28 cellular contexts compared by ENCODE assay signal in genomic region chr6:36798852-36799251, GRCh38. TPM values are rescaled to one million over a fixed set of nuclear protein-coding genes. Genes with fewer than 3 reads are reported as not detected.
"Had no signal": no experiment of that assay in that cellular context is flagged by ENCODE, and none has a peak within 500 bp of the region (broad histone marks: within the 10 kb centered on the region; RNA-seq: fewer than 3 reads in every experiment).

No MANE protein-coding gene starts in this region.

- H3K27ac Mint-ChIP-seq: effector memory CD8-positive, alpha-beta T cell; endodermal cell; immature natural killer cell; mesothelial cell of epicardium had no signal

- H3K27ac ChIP-seq: colonic mucosa, dorsolateral prefrontal cortex, epithelial cell of prostate, esophagus squamous epithelium, gastroesophageal sphincter, heart left ventricle, hepatocyte, left lung, lower lobe of right lung had no signal

- H3K9me3 ChIP-seq: colonic mucosa, esophagus squamous epithelium, gastroesophageal sphincter, heart left ventricle, left lung, lower lobe of right lung, mucosa of descending colon had no signal

- H3K4me3 Mint-ChIP-seq: effector memory CD8-positive, alpha-beta T cell; endodermal cell; immature natural killer cell; mesothelial cell of epicardium had no signal

- H3K36me3 ChIP-seq: colonic mucosa, esophagus squamous epithelium, gastroesophageal sphincter, left lung, lower lobe of right lung had no signal

- FAIRE-seq: endometrium had no signal

- H3K4me1 ChIP-seq: colonic mucosa, esophagus squamous epithelium, gastroesophageal sphincter, left lung, lower lobe of right lung had no signal

- H3K4me3 ChIP-seq: colonic mucosa, dorsolateral prefrontal cortex, esophagus squamous epithelium, gastroesophageal sphincter, heart left ventricle, hepatocyte, left lung, lower lobe of right lung, mucosa of descending colon had no signal

- H3K4me1 Mint-ChIP-seq: immature natural killer cell had no signal

- H3K36me3 Mint-ChIP-seq: immature natural killer cell, mesothelial cell of epicardium, naive B cell had no signal

- ATAC-seq: effector memory CD8-positive, alpha-beta T cell; esophagus mucosa; gastroesophageal sphincter; heart left ventricle; left cardiac atrium; left lung; left ventricle myocardium superior; lower lobe of right lung; mucosa of descending colon had no signal

- H3K27me3 ChIP-seq: colonic mucosa, dorsolateral prefrontal cortex, heart left ventricle, hepatocyte, left lung had no signal

- DNase-seq: colonic mucosa; dermis blood vessel endothelial cell; dorsolateral prefrontal cortex; effector CD4-positive, alpha-beta T cell; effector memory CD8-positive, alpha-beta T cell; endodermal cell; erythroblast; esophagus squamous epithelium; foreskin fibroblast; foreskin melanocyte; heart left ventricle; hypothalamus; immature natural killer cell; islet precursor cell; left cardiac atrium; left lung; left ventricle myocardium superior; lower lobe of right lung; mesenchymal stem cell; mucosa of descending colon; naive B cell had no signal

- H3K9me3 Mint-ChIP-seq: effector memory CD8-positive, alpha-beta T cell; endodermal cell; immature natural killer cell; mesothelial cell of epicardium; naive B cell had no signal

RNA-seq across cellular contexts. Expression of gene CPNE5, which starts 40.4 kb away (rescaled TPM):
- total RNA-seq: chondrocyte had no signal
